In the genomic region with DNA sequence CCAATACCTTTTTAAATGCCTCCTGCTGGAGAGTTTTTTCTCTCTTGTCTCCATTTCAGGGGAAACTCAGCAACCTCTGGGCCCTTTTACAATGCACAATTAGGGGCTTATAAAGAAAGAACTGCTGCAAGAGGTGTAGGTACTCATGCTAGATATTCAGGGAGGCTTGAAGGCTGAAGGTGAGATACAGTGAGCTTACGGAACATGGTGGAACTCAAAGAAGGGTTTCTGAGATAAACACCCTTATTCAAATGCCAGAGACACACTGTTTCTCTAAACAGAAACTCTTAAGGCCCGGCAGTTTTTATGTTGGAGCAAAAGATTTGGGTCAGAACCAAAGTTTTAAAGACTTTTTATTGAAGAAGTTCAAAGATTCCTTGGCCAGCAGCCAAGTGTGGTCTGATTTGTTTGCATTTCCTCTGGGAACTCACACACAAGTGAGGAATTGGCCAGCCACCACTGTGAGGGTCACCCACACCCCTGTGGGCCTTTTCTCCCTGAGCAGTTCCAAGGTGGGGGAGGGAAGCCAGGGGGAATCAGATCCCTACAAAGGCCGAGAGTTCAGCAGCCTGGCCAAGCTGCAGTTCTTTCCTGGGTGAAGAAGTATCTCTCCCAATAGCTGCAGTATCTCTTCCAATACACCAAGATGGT, we compare ENCODE assay signal across 1 cellular context.
A peak's percentile ranks its signal among the peaks of the same experiment; 100 is the strongest.
TF ChIP-seq lines count a peak whose summit lies in the region.

No MANE protein-coding gene starts in this region.

TF ChIP-seq in HepG2, 621 proteins besides CTCF, POLR2A, EP300 and RAD21 (continued from another document and continues in another):
- TF ChIP-seq, protein P1, sequence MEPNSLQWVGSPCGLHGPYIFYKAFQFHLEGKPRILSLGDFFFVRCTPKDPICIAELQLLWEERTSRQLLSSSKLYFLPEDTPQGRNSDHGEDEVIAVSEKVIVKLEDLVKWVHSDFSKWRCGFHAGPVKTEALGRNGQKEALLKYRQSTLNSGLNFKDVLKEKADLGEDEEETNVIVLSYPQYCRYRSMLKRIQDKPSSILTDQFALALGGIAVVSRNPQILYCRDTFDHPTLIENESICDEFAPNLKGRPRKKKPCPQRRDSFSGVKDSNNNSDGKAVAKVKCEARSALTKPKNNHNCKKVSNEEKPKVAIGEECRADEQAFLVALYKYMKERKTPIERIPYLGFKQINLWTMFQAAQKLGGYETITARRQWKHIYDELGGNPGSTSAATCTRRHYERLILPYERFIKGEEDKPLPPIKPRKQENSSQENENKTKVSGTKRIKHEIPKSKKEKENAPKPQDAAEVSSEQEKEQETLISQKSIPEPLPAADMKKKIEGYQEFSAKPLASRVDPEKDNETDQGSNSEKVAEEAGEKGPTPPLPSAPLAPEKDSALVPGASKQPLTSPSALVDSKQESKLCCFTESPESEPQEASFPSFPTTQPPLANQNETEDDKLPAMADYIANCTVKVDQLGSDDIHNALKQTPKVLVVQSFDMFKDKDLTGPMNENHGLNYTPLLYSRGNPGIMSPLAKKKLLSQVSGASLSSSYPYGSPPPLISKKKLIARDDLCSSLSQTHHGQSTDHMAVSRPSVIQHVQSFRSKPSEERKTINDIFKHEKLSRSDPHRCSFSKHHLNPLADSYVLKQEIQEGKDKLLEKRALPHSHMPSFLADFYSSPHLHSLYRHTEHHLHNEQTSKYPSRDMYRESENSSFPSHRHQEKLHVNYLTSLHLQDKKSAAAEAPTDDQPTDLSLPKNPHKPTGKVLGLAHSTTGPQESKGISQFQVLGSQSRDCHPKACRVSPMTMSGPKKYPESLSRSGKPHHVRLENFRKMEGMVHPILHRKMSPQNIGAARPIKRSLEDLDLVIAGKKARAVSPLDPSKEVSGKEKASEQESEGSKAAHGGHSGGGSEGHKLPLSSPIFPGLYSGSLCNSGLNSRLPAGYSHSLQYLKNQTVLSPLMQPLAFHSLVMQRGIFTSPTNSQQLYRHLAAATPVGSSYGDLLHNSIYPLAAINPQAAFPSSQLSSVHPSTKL (CRISPR knock-in tag; IDR thresholded peaks at IDR 0.05) = peak; percentile 39; the same call in 1 of the 2 replicates
- no peak for TF ChIP-seq ETV5 (CRISPR knock-in tag; IDR thresholded peaks at IDR 0.05; ENCODE audit: borderline replicate concordance)
- TF ChIP-seq ZNF280B (CRISPR knock-in tag; IDR thresholded peaks at IDR 0.05; ENCODE audit: borderline replicate concordance) = no peak
- peak; percentile 78 for TF ChIP-seq PATZ1 (CRISPR knock-in tag; IDR thresholded peaks at IDR 0.05)
- TF ChIP-seq NRL (CRISPR knock-in tag; IDR thresholded peaks at IDR 0.05; ENCODE audit: borderline replicate concordance) = no peak
- TF ChIP-seq ZBTB7B (CRISPR knock-in tag; IDR thresholded peaks at IDR 0.05) = peak; percentile 78; the same call in 1 of the 2 replicates
- TF ChIP-seq FOSL1 (CRISPR knock-in tag; IDR thresholded peaks at IDR 0.05; ENCODE audit: borderline replicate concordance) = no peak
- TF ChIP-seq ZNF12 (CRISPR knock-in tag; IDR thresholded peaks at IDR 0.05) = peak; percentile 21; the same call in 1 of the 2 replicates
- peak; percentile 63; the same call in 1 of the 2 replicates for TF ChIP-seq GATAD2A (CRISPR knock-in tag; IDR thresholded peaks at IDR 0.05)
- TF ChIP-seq, protein P2, sequence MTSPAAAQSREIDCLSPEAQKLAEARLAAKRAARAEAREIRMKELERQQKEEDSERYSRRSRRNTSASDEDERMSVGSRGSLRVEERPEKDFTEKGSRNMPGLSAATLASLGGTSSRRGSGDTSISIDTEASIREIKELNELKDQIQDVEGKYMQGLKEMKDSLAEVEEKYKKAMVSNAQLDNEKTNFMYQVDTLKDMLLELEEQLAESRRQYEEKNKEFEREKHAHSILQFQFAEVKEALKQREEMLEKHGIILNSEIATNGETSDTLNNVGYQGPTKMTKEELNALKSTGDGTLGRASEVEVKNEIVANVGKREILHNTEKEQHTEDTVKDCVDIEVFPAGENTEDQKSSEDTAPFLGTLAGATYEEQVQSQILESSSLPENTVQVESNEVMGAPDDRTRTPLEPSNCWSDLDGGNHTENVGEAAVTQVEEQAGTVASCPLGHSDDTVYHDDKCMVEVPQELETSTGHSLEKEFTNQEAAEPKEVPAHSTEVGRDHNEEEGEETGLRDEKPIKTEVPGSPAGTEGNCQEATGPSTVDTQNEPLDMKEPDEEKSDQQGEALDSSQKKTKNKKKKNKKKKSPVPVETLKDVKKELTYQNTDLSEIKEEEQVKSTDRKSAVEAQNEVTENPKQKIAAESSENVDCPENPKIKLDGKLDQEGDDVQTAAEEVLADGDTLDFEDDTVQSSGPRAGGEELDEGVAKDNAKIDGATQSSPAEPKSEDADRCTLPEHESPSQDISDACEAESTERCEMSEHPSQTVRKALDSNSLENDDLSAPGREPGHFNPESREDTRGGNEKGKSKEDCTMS (CRISPR knock-in tag; conservative IDR thresholded peaks at IDR 0.05) = no peak
- 0 out of 2 replicates have a peak, but pooled peaks have one; percentile 28 for TF ChIP-seq NR2F6 (IDR thresholded peaks at IDR 0.05)
- 0 out of 2 replicates have a peak, but pooled peaks have one; percentile 19 for TF ChIP-seq NR2F6 (CRISPR knock-in tag; IDR thresholded peaks at IDR 0.05)
- no peak for TF ChIP-seq ZNF598 (CRISPR knock-in tag; IDR thresholded peaks at IDR 0.05; ENCODE audit: borderline replicate concordance)
- no peak for TF ChIP-seq RBM22 (optimal IDR thresholded peaks at IDR 0.05; ENCODE audit: low read length)
- TF ChIP-seq, protein P3, sequence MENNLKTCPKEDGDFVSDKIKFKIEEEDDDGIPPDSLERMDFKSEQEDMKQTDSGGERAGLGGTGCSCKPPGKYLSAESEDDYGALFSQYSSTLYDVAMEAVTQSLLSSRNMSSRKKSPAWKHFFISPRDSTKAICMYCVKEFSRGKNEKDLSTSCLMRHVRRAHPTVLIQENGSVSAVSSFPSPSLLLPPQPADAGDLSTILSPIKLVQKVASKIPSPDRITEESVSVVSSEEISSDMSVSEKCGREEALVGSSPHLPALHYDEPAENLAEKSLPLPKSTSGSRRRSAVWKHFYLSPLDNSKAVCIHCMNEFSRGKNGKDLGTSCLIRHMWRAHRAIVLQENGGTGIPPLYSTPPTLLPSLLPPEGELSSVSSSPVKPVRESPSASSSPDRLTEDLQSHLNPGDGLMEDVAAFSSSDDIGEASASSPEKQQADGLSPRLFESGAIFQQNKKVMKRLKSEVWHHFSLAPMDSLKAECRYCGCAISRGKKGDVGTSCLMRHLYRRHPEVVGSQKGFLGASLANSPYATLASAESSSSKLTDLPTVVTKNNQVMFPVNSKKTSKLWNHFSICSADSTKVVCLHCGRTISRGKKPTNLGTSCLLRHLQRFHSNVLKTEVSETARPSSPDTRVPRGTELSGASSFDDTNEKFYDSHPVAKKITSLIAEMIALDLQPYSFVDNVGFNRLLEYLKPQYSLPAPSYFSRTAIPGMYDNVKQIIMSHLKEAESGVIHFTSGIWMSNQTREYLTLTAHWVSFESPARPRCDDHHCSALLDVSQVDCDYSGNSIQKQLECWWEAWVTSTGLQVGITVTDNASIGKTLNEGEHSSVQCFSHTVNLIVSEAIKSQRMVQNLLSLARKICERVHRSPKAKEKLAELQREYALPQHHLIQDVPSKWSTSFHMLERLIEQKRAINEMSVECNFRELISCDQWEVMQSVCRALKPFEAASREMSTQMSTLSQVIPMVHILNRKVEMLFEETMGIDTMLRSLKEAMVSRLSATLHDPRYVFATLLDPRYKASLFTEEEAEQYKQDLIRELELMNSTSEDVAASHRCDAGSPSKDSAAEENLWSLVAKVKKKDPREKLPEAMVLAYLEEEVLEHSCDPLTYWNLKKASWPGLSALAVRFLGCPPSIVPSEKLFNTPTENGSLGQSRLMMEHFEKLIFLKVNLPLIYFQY (CRISPR knock-in tag; IDR thresholded peaks at IDR 0.05; ENCODE audit: borderline replicate concordance) = peak; percentile 88
- no peak for TF ChIP-seq ZNF451 (CRISPR knock-in tag; IDR thresholded peaks at IDR 0.05)
- 0 out of 2 replicates have a peak, but pooled peaks have one; percentile 26 for TF ChIP-seq NR2F2 (IDR thresholded peaks at IDR 0.05; ENCODE audit: borderline replicate concordance, low read depth)
- TF ChIP-seq KLF13 (CRISPR knock-in tag; IDR thresholded peaks at IDR 0.05) = no peak
- TF ChIP-seq HDAC2 (CRISPR knock-in tag; IDR thresholded peaks at IDR 0.05) = no peak
- TF ChIP-seq, protein P4, sequence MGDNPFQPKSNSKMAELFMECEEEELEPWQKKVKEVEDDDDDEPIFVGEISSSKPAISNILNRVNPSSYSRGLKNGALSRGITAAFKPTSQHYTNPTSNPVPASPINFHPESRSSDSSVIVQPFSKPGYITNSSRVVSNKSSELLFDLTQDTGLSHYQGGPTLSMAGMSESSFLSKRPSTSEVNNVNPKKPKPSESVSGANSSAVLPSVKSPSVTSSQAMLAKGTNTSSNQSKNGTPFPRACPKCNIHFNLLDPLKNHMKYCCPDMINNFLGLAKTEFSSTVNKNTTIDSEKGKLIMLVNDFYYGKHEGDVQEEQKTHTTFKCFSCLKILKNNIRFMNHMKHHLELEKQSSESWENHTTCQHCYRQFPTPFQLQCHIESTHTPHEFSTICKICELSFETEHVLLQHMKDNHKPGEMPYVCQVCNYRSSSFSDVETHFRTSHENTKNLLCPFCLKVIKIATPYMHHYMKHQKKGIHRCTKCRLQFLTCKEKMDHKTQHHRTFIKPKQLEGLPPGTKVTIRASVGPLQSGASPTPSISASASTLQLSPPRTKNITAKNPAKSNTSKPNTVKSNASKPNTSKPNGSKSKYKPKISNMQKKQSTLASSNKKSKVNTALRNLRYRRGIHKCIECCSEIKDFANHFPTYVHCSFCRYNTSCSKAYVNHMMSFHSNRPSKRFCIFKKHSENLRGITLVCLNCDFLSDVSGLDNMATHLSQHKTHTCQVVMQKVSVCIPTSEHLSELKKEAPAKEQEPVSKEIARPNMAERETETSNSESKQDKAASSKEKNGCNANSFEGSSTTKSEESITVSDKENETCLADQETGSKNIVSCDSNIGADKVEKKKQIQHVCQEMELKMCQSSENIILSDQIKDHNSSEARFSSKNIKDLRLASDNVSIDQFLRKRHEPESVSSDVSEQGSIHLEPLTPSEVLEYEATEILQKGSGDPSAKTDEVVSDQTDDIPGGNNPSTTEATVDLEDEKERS (CRISPR knock-in tag; IDR thresholded peaks at IDR 0.05) = no peak
- TF ChIP-seq, protein P5, sequence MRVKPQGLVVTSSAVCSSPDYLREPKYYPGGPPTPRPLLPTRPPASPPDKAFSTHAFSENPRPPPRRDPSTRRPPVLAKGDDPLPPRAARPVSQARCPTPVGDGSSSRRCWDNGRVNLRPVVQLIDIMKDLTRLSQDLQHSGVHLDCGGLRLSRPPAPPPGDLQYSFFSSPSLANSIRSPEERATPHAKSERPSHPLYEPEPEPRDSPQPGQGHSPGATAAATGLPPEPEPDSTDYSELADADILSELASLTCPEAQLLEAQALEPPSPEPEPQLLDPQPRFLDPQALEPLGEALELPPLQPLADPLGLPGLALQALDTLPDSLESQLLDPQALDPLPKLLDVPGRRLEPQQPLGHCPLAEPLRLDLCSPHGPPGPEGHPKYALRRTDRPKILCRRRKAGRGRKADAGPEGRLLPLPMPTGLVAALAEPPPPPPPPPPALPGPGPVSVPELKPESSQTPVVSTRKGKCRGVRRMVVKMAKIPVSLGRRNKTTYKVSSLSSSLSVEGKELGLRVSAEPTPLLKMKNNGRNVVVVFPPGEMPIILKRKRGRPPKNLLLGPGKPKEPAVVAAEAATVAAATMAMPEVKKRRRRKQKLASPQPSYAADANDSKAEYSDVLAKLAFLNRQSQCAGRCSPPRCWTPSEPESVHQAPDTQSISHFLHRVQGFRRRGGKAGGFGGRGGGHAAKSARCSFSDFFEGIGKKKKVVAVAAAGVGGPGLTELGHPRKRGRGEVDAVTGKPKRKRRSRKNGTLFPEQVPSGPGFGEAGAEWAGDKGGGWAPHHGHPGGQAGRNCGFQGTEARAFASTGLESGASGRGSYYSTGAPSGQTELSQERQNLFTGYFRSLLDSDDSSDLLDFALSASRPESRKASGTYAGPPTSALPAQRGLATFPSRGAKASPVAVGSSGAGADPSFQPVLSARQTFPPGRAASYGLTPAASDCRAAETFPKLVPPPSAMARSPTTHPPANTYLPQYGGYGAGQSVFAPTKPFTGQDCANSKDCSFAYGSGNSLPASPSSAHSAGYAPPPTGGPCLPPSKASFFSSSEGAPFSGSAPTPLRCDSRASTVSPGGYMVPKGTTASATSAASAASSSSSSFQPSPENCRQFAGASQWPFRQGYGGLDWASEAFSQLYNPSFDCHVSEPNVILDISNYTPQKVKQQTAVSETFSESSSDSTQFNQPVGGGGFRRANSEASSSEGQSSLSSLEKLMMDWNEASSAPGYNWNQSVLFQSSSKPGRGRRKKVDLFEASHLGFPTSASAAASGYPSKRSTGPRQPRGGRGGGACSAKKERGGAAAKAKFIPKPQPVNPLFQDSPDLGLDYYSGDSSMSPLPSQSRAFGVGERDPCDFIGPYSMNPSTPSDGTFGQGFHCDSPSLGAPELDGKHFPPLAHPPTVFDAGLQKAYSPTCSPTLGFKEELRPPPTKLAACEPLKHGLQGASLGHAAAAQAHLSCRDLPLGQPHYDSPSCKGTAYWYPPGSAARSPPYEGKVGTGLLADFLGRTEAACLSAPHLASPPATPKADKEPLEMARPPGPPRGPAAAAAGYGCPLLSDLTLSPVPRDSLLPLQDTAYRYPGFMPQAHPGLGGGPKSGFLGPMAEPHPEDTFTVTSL (CRISPR knock-in tag; IDR thresholded peaks at IDR 0.05; ENCODE audit: borderline replicate concordance) = peak; percentile 44; the same call in 1 of the 2 replicates
- TF ChIP-seq ZNF546 (CRISPR knock-in tag; conservative IDR thresholded peaks at IDR 0.05) = no peak
- TF ChIP-seq ZNF251 (CRISPR knock-in tag; IDR thresholded peaks at IDR 0.05) = no peak
- no peak for TF ChIP-seq TRIM24 (CRISPR knock-in tag; IDR thresholded peaks at IDR 0.05)
- peak; percentile 40; the same call in 1 of the 2 replicates for TF ChIP-seq PHF21A (CRISPR knock-in tag; IDR thresholded peaks at IDR 0.05)
